ENCODE assay signal across 1 cellular context in genomic region chr1:39957299-39958020, GRCh38.
TF ChIP-seq lines count a peak whose summit lies in the region.

No MANE protein-coding gene starts in this region.

TF ChIP-seq in GM12878, 131 proteins besides CTCF, POLR2A, EP300 and RAD21 (continued from another document):
- no peak for TF ChIP-seq ZZZ3 (IDR thresholded peaks at IDR 0.05; ENCODE audit: control insufficient read depth, insufficient read length, low read depth)
- TF ChIP-seq CREM (IDR thresholded peaks at IDR 0.05; ENCODE audit: low read depth), result no peak
- TF ChIP-seq RELA (IDR thresholded peaks at IDR 0.05; ENCODE audit: borderline replicate concordance, partially characterized antibody), result no peak
- TF ChIP-seq BRCA1 (IDR thresholded peaks at IDR 0.05; ENCODE audit: low read depth, low read length), result no peak
- TF ChIP-seq ZBED1 (IDR thresholded peaks at IDR 0.05; ENCODE audit: borderline replicate concordance), result no peak
- no peak for TF ChIP-seq ZNF592 (IDR thresholded peaks at IDR 0.05)
- TF ChIP-seq ZBTB33 (IDR thresholded peaks at IDR 0.05), result no peak
